ENCODE assay signal across 28 cellular contexts in genomic region chr13:101570410-101570809, GRCh38.
DNase-seq lines count a peak whose midpoint lies in the region; ATAC-seq and TF ChIP-seq lines count a peak whose summit lies in the region.
"Had no signal": no experiment of that assay in that cellular context is flagged by ENCODE, and none has a peak within 500 bp of the region (broad histone marks: within the 10 kb centered on the region; RNA-seq: fewer than 3 reads in every experiment).

No MANE protein-coding gene starts in this region.

- no peaks in the 10 kb centered on the region for H3K9me2 ChIP-seq in SK-N-SH

- no peaks in the 10 kb centered on the region for H3K79me1 ChIP-seq in IMR-90 (ENCODE audit: low read depth in 1 of 2, low read length in 2 of 2)

- no peaks in the 10 kb centered on the region for H4K20me1 ChIP-seq in IMR-90 (ENCODE audit: insufficient read depth, low read length)
- no peaks in the 10 kb centered on the region; the same call in 1 of the 2 replicates for H4K20me1 ChIP-seq in SK-N-SH (ENCODE audit: insufficient read depth)

- no peaks in the 10 kb centered on the region for H3K4me1 Mint-ChIP-seq in activated naive CD4-positive, alpha-beta T cell treated with anti-CD3 and anti-CD28 coated beads for 36 hours (ENCODE audit: low read depth)
- H3K4me1 Mint-ChIP-seq: activated CD4-positive, alpha-beta T cell treated with anti-CD3 and anti-CD28 coated beads, Interleukin-2, amount 10 ng/mL, durations not matched to agents 24 days and 14 days; CD4-positive, CD25-positive, alpha-beta regulatory T cell; stimulated activated memory B cell treated with anti-CD40 and anti-IgM and Interleukin-4, amounts not matched to agents 10 μg/mL and 1 μg/mL and 100 μg/mL, for 72 hours had no signal

- H2AK9ac ChIP-seq in IMR-90 (replicated peaks; ENCODE audit: low read depth, low read length, poor library complexity), result no peak overlapping the region

- H3K27ac Mint-ChIP-seq in activated naive CD4-positive, alpha-beta T cell treated with anti-CD3 and anti-CD28 coated beads for 36 hours, result no peak overlapping the region
- H3K27ac Mint-ChIP-seq: activated CD4-positive, alpha-beta T cell treated with anti-CD3 and anti-CD28 coated beads, Interleukin-2, amount 10 ng/mL, durations not matched to agents 24 days and 14 days; effector memory CD8-positive, alpha-beta T cell; stimulated activated memory B cell treated with anti-CD40 and anti-IgM and Interleukin-4, amounts not matched to agents 10 μg/mL and 1 μg/mL and 100 μg/mL, for 72 hours had no signal

- no peaks in the 10 kb centered on the region for H3K9me3 Mint-ChIP-seq in activated naive CD4-positive, alpha-beta T cell treated with anti-CD3 and anti-CD28 coated beads for 36 hours
- H3K9me3 Mint-ChIP-seq: activated CD4-positive, alpha-beta T cell treated with anti-CD3 and anti-CD28 coated beads, Interleukin-2, amount 10 ng/mL, durations not matched to agents 24 days and 14 days; CD4-positive, CD25-positive, alpha-beta regulatory T cell; effector memory CD8-positive, alpha-beta T cell; stimulated activated memory B cell treated with anti-CD40 and anti-IgM and Interleukin-4, amounts not matched to agents 10 μg/mL and 1 μg/mL and 100 μg/mL, for 72 hours had no signal

- H3F3A ChIP-seq in SK-N-SH (replicated peaks; ENCODE audit: insufficient read depth), result no peaks in the 10 kb centered on the region

- in situ Hi-C loops in IMR-90 (cut with MboI; ENCODE audit: low sequenced_read_pairs), result no loop called here

- no peak for TF ChIP-seq EP300 in SK-N-SH (IDR thresholded peaks at IDR 0.05; ENCODE audit: borderline replicate concordance in 1 of 2, low read depth in 1 of 2, low read length in 1 of 2)

- H4K5ac ChIP-seq in IMR-90 (ENCODE audit: low read depth, low read length), result no peak overlapping the region

- H3K27me3 ChIP-seq in IMR-90 (ENCODE audit: control insufficient read depth, insufficient read depth, low read length) (no peaks in the 10 kb centered on the region), SK-N-SH (ENCODE audit: insufficient read depth) (no peaks in the 10 kb centered on the region), upper lobe of right lung (no peaks in the 10 kb centered on the region)
- H3K27me3 ChIP-seq: heart right ventricle, sigmoid colon, upper lobe of left lung had no signal

- TF ChIP-seq RAD21 in IMR-90 (IDR thresholded peaks at IDR 0.05; ENCODE audit: low read length) (no peak), SK-N-SH (IDR thresholded peaks at IDR 0.05; ENCODE audit: low read length) (no peak)

- H4K8ac ChIP-seq in IMR-90 (ENCODE audit: low read depth in 2 of 2, low read length in 2 of 2), result no peak overlapping the region

- no peak overlapping the region for H3K56ac ChIP-seq in IMR-90 (ENCODE audit: extremely low read depth, insufficient read depth, low read length)

- H3K9me3 ChIP-seq in IMR-90 (ENCODE audit: control insufficient read depth, insufficient read depth, low read length) (no peaks in the 10 kb centered on the region), SK-N-SH (no peaks in the 10 kb centered on the region), upper lobe of right lung (no peaks in the 10 kb centered on the region)
- H3K9me3 ChIP-seq: HAP-1, heart right ventricle, prostate gland, sigmoid colon, upper lobe of left lung had no signal

- intact Hi-C loops in IMR-90 (cut with micrococcal nuclease) (no loop called here), upper lobe of right lung (cut with DNase I) (no loop called here)
- intact Hi-C loops in activated naive CD4-positive, alpha-beta T cell treated with anti-CD3 and anti-CD28 coated beads for 36 hours (cut with micrococcal nuclease), result no loop called here

- no peak overlapping the region for H2AK5ac ChIP-seq in IMR-90 (ENCODE audit: low read depth, low read length)

- TF ChIP-seq POLR2A in IMR-90 (IDR thresholded peaks at IDR 0.05; ENCODE audit: low read depth, low read length), result no peak

- H2BK120ac ChIP-seq in IMR-90 (ENCODE audit: low read depth, low read length), result no peak overlapping the region

- BruUV-seq in IMR-90 (replicated peaks; lab: Mats Ljungman, UMichigan), result no TSS peak

- H3K14ac ChIP-seq in IMR-90 (replicated peaks; ENCODE audit: low read depth, low read length), result no peak overlapping the region

- no peaks in the 10 kb centered on the region for H3K27me3 Mint-ChIP-seq in activated naive CD4-positive, alpha-beta T cell treated with anti-CD3 and anti-CD28 coated beads for 36 hours (ENCODE audit: low read depth)
- H3K27me3 Mint-ChIP-seq: activated CD4-positive, alpha-beta T cell treated with anti-CD3 and anti-CD28 coated beads, Interleukin-2, amount 10 ng/mL, durations not matched to agents 24 days and 14 days; CD4-positive, CD25-positive, alpha-beta regulatory T cell; effector memory CD8-positive, alpha-beta T cell; stimulated activated memory B cell treated with anti-CD40 and anti-IgM and Interleukin-4, amounts not matched to agents 10 μg/mL and 1 μg/mL and 100 μg/mL, for 72 hours had no signal

- POLR2A ChIA-PET in IMR-90 (lab: Charles Lee; ENCODE audit: unreplicated experiment) (no interaction called here), SK-N-SH (lab: Yijun Ruan, JAX) (no interaction called here)

- H2AFZ ChIP-seq in IMR-90 (replicated peaks; ENCODE audit: low read length, poor library complexity) (no peak overlapping the region), SK-N-SH (ENCODE audit: low read depth) (no peak overlapping the region)

- no peak overlapping the region for H3K27ac ChIP-seq in IMR-90 (ENCODE audit: insufficient read depth, low read length)
- H3K27ac ChIP-seq in SK-N-SH (ENCODE audit: low read depth in 2 of 2, low read length in 1 of 2), result 0 out of 4 replicates have a peak overlapping the region, but pooled peaks of 1 of the 2 experiments have one; percentile 2
- no peak overlapping the region for H3K27ac ChIP-seq in upper lobe of right lung
- H3K27ac ChIP-seq: heart right ventricle, prostate gland, sigmoid colon, upper lobe of left lung had no signal

- no peak overlapping the region for H3K23ac ChIP-seq in IMR-90 (ENCODE audit: low read depth, low read length)

- H3K18ac ChIP-seq in IMR-90 (ENCODE audit: low read depth, low read length), result no peak overlapping the region

- dilution Hi-C loops in IMR-90 (cut with HindIII; ENCODE audit: low sequenced_read_pairs, unreplicated experiment), result no loop called here

- no peak overlapping the region for H4K91ac ChIP-seq in IMR-90 (ENCODE audit: insufficient read depth, low read depth, low read length)

- DNase-seq in IMR-90 (peak; percentile 23), SK-N-SH (no peak), fibroblast of the aortic adventitia (ENCODE audit: low read depth) (peak; percentile 47), NCI-H69 (lab: John Stamatoyannopoulos, UW) (no peak), upper lobe of right lung (no peak), NCI-H1694 treated with DMSO at 0.1 percent for 48 hours (lab: John Stamatoyannopoulos, UW) (no peak)
- no peak for DNase-seq in activated naive CD4-positive, alpha-beta T cell treated with anti-CD3 and anti-CD28 coated beads for 36 hours
- DNase-seq: activated CD4-positive, alpha-beta T cell treated with anti-CD3 and anti-CD28 coated beads, Interleukin-2, amount 10 ng/mL, durations not matched to agents 24 days and 14 days; activated gamma-delta T cell; activated T-cell treated with anti-CD3 and anti-CD28 coated beads, Interleukin-2, amount 50 U/mL, for 1 hour; CD4-positive, CD25-positive, alpha-beta regulatory T cell; effector memory CD8-positive, alpha-beta T cell; foreskin melanocyte; heart right ventricle; left colon; mesenchymal stem cell; NCI-H1092; NCI-H187; NCI-H2171; NCI-H510A treated with DMSO at 0.1 percent for 48 hours; SIG-M5; sigmoid colon; stimulated activated CD4-positive, alpha-beta T cell treated with anti-CD3 and anti-CD28 coated beads, Interleukin-4, amount 100 ng/mL, for 4 hours; upper lobe of left lung had no signal

- H3K4me1 ChIP-seq in IMR-90 (ENCODE audit: control insufficient read depth, insufficient read depth, low read length) (no peaks in the 10 kb centered on the region), SK-N-SH (ENCODE audit: control insufficient read depth in 1 of 2, insufficient read depth in 2 of 2, low read depth in 1 of 2, low read length in 1 of 2) (peaks cover 0 to 12% of the 10 kb centered on the region in 2 experiments; a peak in 2 of 4 replicates), upper lobe of right lung (no peaks in the 10 kb centered on the region)
- H3K4me1 ChIP-seq: HAP-1, heart right ventricle, prostate gland, sigmoid colon, upper lobe of left lung had no signal

- no peak overlapping the region for H2BK5ac ChIP-seq in IMR-90 (ENCODE audit: low read depth, low read length, poor library complexity, severe bottlenecking)

- H3K36me3 Mint-ChIP-seq in activated naive CD4-positive, alpha-beta T cell treated with anti-CD3 and anti-CD28 coated beads for 36 hours (ENCODE audit: low read depth), result no peaks in the 10 kb centered on the region
- H3K36me3 Mint-ChIP-seq: CD4-positive, CD25-positive, alpha-beta regulatory T cell; stimulated activated memory B cell treated with anti-CD40 and anti-IgM and Interleukin-4, amounts not matched to agents 10 μg/mL and 1 μg/mL and 100 μg/mL, for 72 hours had no signal

- H3K4me3 Mint-ChIP-seq in activated naive CD4-positive, alpha-beta T cell treated with anti-CD3 and anti-CD28 coated beads for 36 hours, result no peak overlapping the region
- H3K4me3 Mint-ChIP-seq: activated CD4-positive, alpha-beta T cell treated with anti-CD3 and anti-CD28 coated beads, Interleukin-2, amount 10 ng/mL, durations not matched to agents 24 days and 14 days; CD4-positive, CD25-positive, alpha-beta regulatory T cell; effector memory CD8-positive, alpha-beta T cell; stimulated activated memory B cell treated with anti-CD40 and anti-IgM and Interleukin-4, amounts not matched to agents 10 μg/mL and 1 μg/mL and 100 μg/mL, for 72 hours had no signal

- no peak overlapping the region for H2BK15ac ChIP-seq in IMR-90 (ENCODE audit: low read depth, low read length)

- H3K4me3 ChIP-seq in IMR-90 (ENCODE audit: insufficient read depth, low read depth, low read length), result no peak overlapping the region
- H3K4me3 ChIP-seq in SK-N-SH (ENCODE audit: low read depth in 2 of 2, low read length in 1 of 2), result no peak overlapping the region
- no peak overlapping the region for H3K4me3 ChIP-seq in fibroblast of the aortic adventitia (ENCODE audit: low read depth, low read length)
- H3K4me3 ChIP-seq in upper lobe of right lung, result no peak overlapping the region
- H3K4me3 ChIP-seq: HAP-1, heart right ventricle, prostate gland, sigmoid colon, upper lobe of left lung had no signal

- H3K4ac ChIP-seq in IMR-90 (ENCODE audit: low read depth, low read length), result no peak overlapping the region

- H3K36me3 ChIP-seq in IMR-90 (ENCODE audit: control insufficient read depth, insufficient read depth, low read length) (no peaks in the 10 kb centered on the region), SK-N-SH (replicated peaks in 1 of 2; ENCODE audit: control insufficient read depth in 1 of 2, insufficient read depth in 2 of 2, low read length in 1 of 2) (peaks cover 0 to 23% of the 10 kb centered on the region in 2 experiments), upper lobe of right lung (no peaks in the 10 kb centered on the region)
- H3K36me3 ChIP-seq: HAP-1, heart right ventricle, prostate gland, sigmoid colon, upper lobe of left lung had no signal

- H2BK20ac ChIP-seq in IMR-90 (ENCODE audit: low read depth, low read length), result no peak overlapping the region

- ATAC-seq in IMR-90 (ENCODE audit: low read depth), result no peak
- ATAC-seq in upper lobe of right lung, result no peak
- ATAC-seq: effector memory CD8-positive, alpha-beta T cell; esophagus mucosa; heart right ventricle; left colon; stimulated activated memory B cell treated with anti-CD40 and anti-IgM and Interleukin-4, amounts not matched to agents 10 μg/mL and 1 μg/mL and 100 μg/mL, for 72 hours had no signal

- H3K9me1 ChIP-seq in IMR-90 (ENCODE audit: insufficient read depth, low read length), result no peaks in the 10 kb centered on the region

- H3K4me2 ChIP-seq in IMR-90 (ENCODE audit: low read depth, low read length) (no peak overlapping the region), SK-N-SH (0 out of 2 replicates have a peak overlapping the region, but pooled peaks have one; percentile 4)

- H3K9ac ChIP-seq in IMR-90 (ENCODE audit: low read depth, low read length) (no peak overlapping the region), SK-N-SH (no peak overlapping the region)

- TF ChIP-seq CTCF in IMR-90 (conservative IDR thresholded peaks at IDR 0.05; ENCODE audit: low read depth, low read length) (no peak), SK-N-SH (IDR thresholded peaks at IDR 0.05) (no peak), fibroblast of the aortic adventitia (IDR thresholded peaks at IDR 0.05; ENCODE audit: insufficient read depth, low read length) (no peak), upper lobe of right lung (IDR thresholded peaks at IDR 0.05) (no peak)

- CTCF ChIA-PET in IMR-90 (lab: Yijun Ruan, JAX) (no interaction called here), SK-N-SH (lab: Yijun Ruan, JAX) (no interaction called here)
- CTCF ChIA-PET in activated naive CD4-positive, alpha-beta T cell treated with anti-CD3 and anti-CD28 coated beads for 36 hours (lab: Charles Lee), result no interaction called here

- H3K79me2 ChIP-seq in SK-N-SH (ENCODE audit: insufficient read depth), result peaks cover 47% of the 10 kb centered on the region

Comparison
In these comparisons a context has a peak if more than half of its experiments do, and no peak if none do; other contexts are left out.
1. DNase-seq: peak in IMR-90 (single experiment) and fibroblast of the aortic adventitia (single experiment); none in SK-N-SH (single experiment), NCI-H69 (single experiment), upper lobe of right lung (single experiment), activated naive CD4-positive, alpha-beta T cell treated with anti-CD3 and anti-CD28 coated beads for 36 hours (single experiment) and NCI-H1694 treated with DMSO at 0.1 percent for 48 hours (single experiment).